8 cellular contexts compared by ENCODE assay signal in the genomic region with DNA sequence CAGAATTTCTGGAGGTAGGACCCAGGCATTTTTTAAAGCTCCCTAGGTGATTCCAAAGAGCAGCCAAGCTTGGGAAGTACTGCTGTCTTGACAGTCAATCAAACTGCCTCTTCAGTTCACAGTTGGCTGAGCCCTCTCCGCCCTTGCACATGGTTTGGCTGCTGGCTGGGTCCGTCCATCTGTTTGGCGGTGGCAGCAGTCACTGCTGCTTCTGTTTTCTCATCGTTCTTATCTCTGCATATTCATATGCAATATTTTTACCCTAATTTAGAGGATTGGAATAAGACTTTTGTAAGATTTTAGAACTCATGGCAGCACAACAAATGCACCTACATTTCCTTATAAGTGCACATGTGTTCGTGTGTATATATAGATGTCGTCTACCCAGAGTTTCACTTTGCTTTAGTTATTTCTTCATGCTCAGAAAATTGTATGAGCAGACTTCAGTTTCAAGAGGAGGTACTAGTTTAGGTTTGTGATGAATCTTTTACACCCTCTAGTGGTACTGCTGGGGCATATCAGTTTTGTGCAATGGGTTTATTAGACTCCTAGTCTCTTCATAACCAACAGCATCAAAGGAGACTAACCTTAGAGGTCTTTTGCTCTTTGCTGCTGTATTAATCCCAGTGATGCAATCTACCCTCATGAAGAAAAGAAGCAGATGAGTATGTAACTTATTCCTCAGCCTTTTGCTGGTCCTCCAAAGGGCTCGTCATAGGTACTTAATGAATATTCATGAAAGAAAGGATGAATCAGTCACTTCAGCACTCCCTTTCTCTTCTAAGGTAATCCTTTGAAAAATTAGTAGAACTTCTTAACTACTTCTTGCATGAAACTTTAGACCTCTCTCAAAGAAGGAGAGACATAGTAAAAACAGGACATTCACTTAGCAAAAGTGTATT. TPM values are rescaled to one million over a fixed set of nuclear protein-coding genes. Genes with fewer than 3 reads are reported as not detected.
A peak's percentile ranks its signal among the peaks of the same experiment; 100 is the strongest.
DNase-seq lines count a peak whose midpoint lies in the region; ATAC-seq and TF ChIP-seq lines count a peak whose summit lies in the region.

No MANE protein-coding gene starts in this region.

- peak overlapping the region; percentile 16 for H3K4me3 Mint-ChIP-seq in CD4-positive, alpha-beta T cell
- peak overlapping the region; percentile 63 for H3K4me3 Mint-ChIP-seq in natural killer cell
- no peak overlapping the region for H3K4me3 Mint-ChIP-seq in activated CD4-positive, alpha-beta memory T cell treated with anti-CD3 and anti-CD28 coated beads for 36 hours

- no peak overlapping the region for H3K27ac Mint-ChIP-seq in CD4-positive, alpha-beta T cell
- peak overlapping the region in 1 of 2 donors; percentile 39 for H3K27ac Mint-ChIP-seq in natural killer cell
- no peak overlapping the region for H3K27ac Mint-ChIP-seq in activated CD4-positive, alpha-beta memory T cell treated with anti-CD3 and anti-CD28 coated beads for 36 hours

- intact Hi-C loops in CD4-positive, alpha-beta T cell (cut with DNase I, micrococcal nuclease) = loop anchor here (1.0 to 10.0 kb wide), 7 partner anchors 50 to 1649 kb away; no protein-coding TSS in a partner anchor
- intact Hi-C loops in natural killer cell (cut with micrococcal nuclease) = loop anchor here (1.0 to 2.0 kb wide), 2 partner anchors 564 to 769 kb away; no protein-coding TSS in a partner anchor
- intact Hi-C loops in activated CD4-positive, alpha-beta memory T cell treated with anti-CD3 and anti-CD28 coated beads for 36 hours (cut with micrococcal nuclease) = loop anchor here (1.0 to 5.0 kb wide), 6 partner anchors 50 to 1644 kb away; no protein-coding TSS in a partner anchor

- peak; percentile 80 for TF ChIP-seq CTCF in CD4-positive, alpha-beta T cell (IDR thresholded peaks at IDR 0.05)
- TF ChIP-seq CTCF in natural killer cell (IDR thresholded peaks at IDR 0.05) = peak; percentile 83

- peak; percentile 67 for ATAC-seq in CD4-positive, alpha-beta T cell (ENCODE audit: poor library complexity)
- ATAC-seq in GM18517 (IDR thresholded peaks at IDR 0.05; ENCODE audit: unreplicated experiment) (peak; percentile 93), HG02938 (IDR thresholded peaks at IDR 0.05; ENCODE audit: unreplicated experiment) (peak; percentile 69), natural killer cell (peak; percentile 88 to 96 (median 92))

- CTCF ChIA-PET in CD4-positive, alpha-beta T cell (lab: Charles Lee) = no interaction called here
- CTCF ChIA-PET in activated CD4-positive, alpha-beta memory T cell treated with anti-CD3 and anti-CD28 coated beads for 36 hours (lab: Charles Lee) = interaction anchor here (0.6 to 2.5 kb wide), 5 partner anchors 9 to 769 kb away, joined by 3 to 7 read pairs (median 4); no protein-coding TSS in a partner anchor

- no peak for TF ChIP-seq POLR2A in erythroblast (IDR thresholded peaks at IDR 0.05; ENCODE audit: low read length)

- no peaks in the 10 kb centered on the region for H3K4me1 Mint-ChIP-seq in CD4-positive, alpha-beta T cell (ENCODE audit: low read depth)
- H3K4me1 Mint-ChIP-seq in natural killer cell = peaks cover 6 to 8% of the 10 kb centered on the region in 2 donors
- H3K4me1 Mint-ChIP-seq in activated CD4-positive, alpha-beta memory T cell treated with anti-CD3 and anti-CD28 coated beads for 36 hours (ENCODE audit: low read depth) = no peaks in the 10 kb centered on the region

- no peaks in the 10 kb centered on the region for H3K9me3 ChIP-seq in CD4-positive, alpha-beta T cell (ENCODE audit: control insufficient read depth, low read length)

- no peaks in the 10 kb centered on the region for H3K9me3 Mint-ChIP-seq in CD4-positive, alpha-beta T cell
- no peaks in the 10 kb centered on the region for H3K9me3 Mint-ChIP-seq in natural killer cell
- H3K9me3 Mint-ChIP-seq in activated CD4-positive, alpha-beta memory T cell treated with anti-CD3 and anti-CD28 coated beads for 36 hours = no peaks in the 10 kb centered on the region

- H3K27me3 ChIP-seq in CD4-positive, alpha-beta T cell (ENCODE audit: control insufficient read depth, insufficient read depth, low read length) = no peaks in the 10 kb centered on the region

- no peak for DNase-seq in CD4-positive, alpha-beta T cell
- DNase-seq in NCI-H1436 (lab: John Stamatoyannopoulos, UW) (peak; percentile 21), SKM-1 treated with dmso at 0.1 percent for 144 hours (lab: John Stamatoyannopoulos, UW; ENCODE audit: unreplicated experiment) (peak; percentile 66), erythroblast (lab: John Stamatoyannopoulos, UW) (peak; percentile 47 to 51), natural killer cell (no peak)
- no peak for DNase-seq in activated CD4-positive, alpha-beta memory T cell treated with anti-CD3 and anti-CD28 coated beads for 36 hours

- H3K27me3 Mint-ChIP-seq in CD4-positive, alpha-beta T cell = no peaks in the 10 kb centered on the region
- no peaks in the 10 kb centered on the region for H3K27me3 Mint-ChIP-seq in natural killer cell (ENCODE audit: low read depth in 2 of 2)
- H3K27me3 Mint-ChIP-seq in activated CD4-positive, alpha-beta memory T cell treated with anti-CD3 and anti-CD28 coated beads for 36 hours = no peaks in the 10 kb centered on the region

- no peak overlapping the region for H3K27ac ChIP-seq in CD4-positive, alpha-beta T cell (ENCODE audit: low read depth, low read length)

- POLR2A ChIA-PET in CD4-positive, alpha-beta T cell (lab: Charles Lee) = no interaction called here
- POLR2A ChIA-PET in activated CD4-positive, alpha-beta memory T cell treated with anti-CD3 and anti-CD28 coated beads for 36 hours (lab: Charles Lee) = no interaction called here

- no peaks in the 10 kb centered on the region for H3K36me3 Mint-ChIP-seq in CD4-positive, alpha-beta T cell (ENCODE audit: low read depth)
- H3K36me3 Mint-ChIP-seq in natural killer cell = no peaks in the 10 kb centered on the region
- H3K36me3 Mint-ChIP-seq in activated CD4-positive, alpha-beta memory T cell treated with anti-CD3 and anti-CD28 coated beads for 36 hours = no peaks in the 10 kb centered on the region

RNA-seq across cellular contexts. Expression of a gene that starts 44.3 kb away (rescaled TPM):
- not detected for total RNA-seq in CD4-positive, alpha-beta T cell
- total RNA-seq in natural killer cell = 1 to 10 TPM in 1 of 3 donors, under 1 TPM in 1, not detected in 1; 0.45 to 2.1 TPM
- total RNA-seq in activated CD4-positive, alpha-beta memory T cell treated with anti-CD3 and anti-CD28 coated beads for 36 hours = not detected

Comparison
In these comparisons a context has a peak if more than half of its experiments do, and no peak if none do; other contexts are left out.
1. DNase-seq: peak in NCI-H1436 (single experiment), SKM-1 treated with dmso at 0.1 percent for 144 hours (single experiment) and erythroblast (2 of 2); none in CD4-positive, alpha-beta T cell (0 of 10), natural killer cell (single experiment) and activated CD4-positive, alpha-beta memory T cell treated with anti-CD3 and anti-CD28 coated beads for 36 hours (single experiment).
2. Peak in every context shown above with its lines, with median percentiles within 50 percentile points of each other: ATAC-seq.